Comparison of ENCODE assay signal across 1 cellular context in the genomic region with DNA sequence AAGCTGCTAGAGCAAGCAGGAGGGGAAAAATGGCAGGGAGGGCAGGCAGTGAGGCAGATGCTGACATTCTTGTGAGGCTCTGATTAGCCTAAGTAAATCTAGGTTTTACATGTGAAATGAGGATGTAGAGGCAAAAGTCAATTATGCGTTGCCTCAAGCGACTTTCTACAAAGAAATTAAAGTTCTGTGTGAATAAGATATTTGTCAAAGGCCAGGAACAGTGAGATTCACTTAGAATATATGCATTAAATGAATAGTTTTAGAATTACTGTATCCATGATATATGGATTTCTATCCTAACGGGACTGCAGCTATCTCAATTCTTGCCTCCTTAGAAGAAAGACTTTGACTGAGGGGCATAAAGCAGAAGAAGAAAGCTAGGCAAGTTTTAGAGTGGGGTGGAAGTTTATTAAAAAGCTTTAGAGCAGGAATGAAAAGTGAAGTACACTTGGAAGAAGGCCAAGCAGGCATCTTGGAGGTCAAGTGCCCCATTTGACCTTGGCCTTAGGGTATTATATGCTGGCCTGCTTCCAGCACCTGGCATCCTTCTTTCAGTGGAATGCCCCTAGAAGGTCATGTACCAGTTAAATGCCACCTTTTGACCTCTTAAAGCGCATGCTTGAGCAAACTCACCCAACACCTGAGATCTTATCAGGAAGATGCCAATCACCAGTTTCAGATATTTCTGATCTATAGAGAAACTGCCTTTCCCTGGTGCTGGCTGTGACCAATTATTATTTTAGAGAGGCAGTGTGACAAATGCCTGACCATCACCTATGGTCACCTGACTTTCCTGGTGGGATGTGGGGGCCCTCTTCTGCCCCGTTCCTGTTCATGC.
TF ChIP-seq lines count a peak whose summit lies in the region.

No MANE protein-coding gene starts in this region.

TF ChIP-seq in H1, 55 proteins besides CTCF, POLR2A, EP300 and RAD21:
- no peak for TF ChIP-seq GTF2F1 (IDR thresholded peaks at IDR 0.05; ENCODE audit: borderline replicate concordance, low read depth, low read length)
- TF ChIP-seq NRF1 (IDR thresholded peaks at IDR 0.05; ENCODE audit: low read depth, low read length): no peak
- no peak for TF ChIP-seq MAFK (IDR thresholded peaks at IDR 0.05; ENCODE audit: low read depth, low read length)
- TF ChIP-seq SIRT6 (IDR thresholded peaks at IDR 0.05; ENCODE audit: low read length): no peak
- 0 out of 2 replicates have a peak, but pooled peaks have one; percentile 4 for TF ChIP-seq YY1 (IDR thresholded peaks at IDR 0.05; ENCODE audit: low read depth, low read length)
- TF ChIP-seq RXRA (IDR thresholded peaks at IDR 0.05; ENCODE audit: insufficient read depth, low read depth, low read length): no peak
- no peak for TF ChIP-seq CTBP2 (IDR thresholded peaks at IDR 0.05; ENCODE audit: borderline replicate concordance, insufficient read depth, insufficient read length, low read length)
- TF ChIP-seq TBP (IDR thresholded peaks at IDR 0.05; ENCODE audit: low read depth, low read length): no peak
- TF ChIP-seq TEAD4 (IDR thresholded peaks at IDR 0.05; ENCODE audit: low read depth, low read length): no peak
